Comparison of ENCODE assay signal across 2 cellular contexts in genomic region chr19:55443045-55443823, GRCh38.
TF ChIP-seq lines count a peak whose summit lies in the region.

Gene SHISA7 (minus strand): TSS chr19:55443300. CDS start chr19:55442863, 437 bp downstream.

TF ChIP-seq in A549, 52 proteins besides CTCF, POLR2A, EP300 and RAD21:
- TF ChIP-seq REST (IDR thresholded peaks at IDR 0.05) (no peak), MAZ (IDR thresholded peaks at IDR 0.05; ENCODE audit: borderline replicate concordance, low read depth, low read length) (no peak), NR3C1 (IDR thresholded peaks at IDR 0.05) (no peak), HOXB5 (CRISPR knock-in tag; IDR thresholded peaks at IDR 0.05) (no peak), HOXA7 (CRISPR knock-in tag; IDR thresholded peaks at IDR 0.05) (no peak), RFX5 (IDR thresholded peaks at IDR 0.05) (no peak), ELK1 (IDR thresholded peaks at IDR 0.05; ENCODE audit: low read depth, low read length) (no peak), HES2 (IDR thresholded peaks at IDR 0.05) (no peak), FOSL2 (IDR thresholded peaks at IDR 0.05) (no peak), FOSL2 (CRISPR knock-in tag; IDR thresholded peaks at IDR 0.05) (no peak), PHF8 (IDR thresholded peaks at IDR 0.05; ENCODE audit: borderline replicate concordance, low read depth) (no peak), USF2 (IDR thresholded peaks at IDR 0.05) (no peak), RCOR1 (IDR thresholded peaks at IDR 0.05; ENCODE audit: low read depth, low read length) (no peak), EHF (CRISPR knock-in tag; IDR thresholded peaks at IDR 0.05) (no peak), MAX (IDR thresholded peaks at IDR 0.05) (no peak), BHLHE40 (IDR thresholded peaks at IDR 0.05; ENCODE audit: low read depth, low read length) (no peak), NFE2L2 (conservative IDR thresholded peaks at IDR 0.05; ENCODE audit: low read length) (no peak)

TF ChIP-seq in SK-N-SH treated with all-trans-retinoic acid at 6 μM for 48 hours, 23 proteins besides CTCF, POLR2A, EP300 and RAD21 (continued from another document):
- no peak for TF ChIP-seq TSHZ2 (CRISPR knock-in tag; IDR thresholded peaks at IDR 0.05)
- TF ChIP-seq ZFP30 (CRISPR knock-in tag; IDR thresholded peaks at IDR 0.05), result no peak
